Comparison of ENCODE assay signal across 31 cellular contexts in the genomic region with DNA sequence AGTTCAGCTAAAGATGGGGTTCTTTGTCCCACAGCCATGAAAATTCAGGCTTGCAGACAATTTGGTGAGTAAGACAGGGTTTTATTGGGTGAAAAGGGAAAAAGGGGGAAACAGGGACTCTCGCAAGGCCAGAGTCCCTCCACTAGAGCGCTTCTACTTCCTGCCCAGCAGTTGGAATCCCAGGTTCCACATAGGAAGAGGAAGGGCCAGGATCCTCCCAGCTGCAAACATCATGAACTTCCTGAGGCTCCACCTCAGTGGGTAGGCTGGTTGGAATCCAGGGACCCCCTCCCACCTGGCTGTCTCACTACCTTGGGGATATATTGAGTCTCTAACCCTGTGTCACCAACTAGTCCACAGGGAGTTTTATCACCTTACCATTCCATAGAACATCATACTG. TPM values are rescaled to one million over a fixed set of nuclear protein-coding genes. Genes with fewer than 3 reads are reported as not detected.
"Had no signal": no experiment of that assay in that cellular context is flagged by ENCODE, and none has a peak within 500 bp of the region (broad histone marks: within the 10 kb centered on the region; RNA-seq: fewer than 3 reads in every experiment).

No MANE protein-coding gene starts in this region.

- DNase-seq: activated CD4-positive, alpha-beta memory T cell treated with anti-CD3 and anti-CD28 coated beads, Interleukin-2, amount 10 ng/mL, durations not matched to agents 7 days and 5 days; activated CD4-positive, alpha-beta T cell treated with anti-CD3 and anti-CD28 coated beads for 1 hour; activated CD4-positive, alpha-beta T cell treated with anti-CD3 and anti-CD28 coated beads for 4 hours; activated CD4-positive, alpha-beta T cell treated with anti-CD3 and anti-CD28 coated beads, Interleukin-2, amount 10 ng/mL, durations not matched to agents 7 days and 5 days; activated CD4-positive, alpha-beta T cell treated with anti-CD3 and anti-CD28 coated beads, Interleukin-2, amount 50 U/mL, for 4 hours; activated CD8-positive, alpha-beta memory T cell treated with anti-CD3 and anti-CD28 coated beads, Interleukin-2, amount 50 U/mL, for 48 hours; activated effector memory CD4-positive, alpha-beta T cell treated with Interleukin-2 at 50 U/mL for 16 hours; activated gamma-delta T cell treated with Interleukin-2 at 50 U/mL for 16 hours; activated naive CD4-positive, alpha-beta T cell treated with anti-CD3 and anti-CD28 coated beads, Interleukin-2, amount 50 U/mL, for 16 hours; activated naive CD4-positive, alpha-beta T cell treated with Interleukin-2 at 50 U/mL for 16 hours; activated T-cell treated with anti-CD3 and anti-CD28 coated beads, Interleukin-2, amount 50 U/mL, for 4 hours; adrenal gland; amygdala; aorta; body of pancreas; caudate nucleus; cortex of kidney; dermis blood vessel endothelial cell; effector CD4-positive, alpha-beta T cell; effector memory CD8-positive, alpha-beta T cell; esophagus squamous epithelium; foreskin melanocyte; heart right ventricle; T-helper 2 cell had no signal

- H3K4me3 Mint-ChIP-seq: activated CD4-positive, alpha-beta memory T cell treated with anti-CD3 and anti-CD28 coated beads, Interleukin-2, amount 10 ng/mL, durations not matched to agents 7 days and 5 days; activated CD4-positive, alpha-beta T cell treated with anti-CD3 and anti-CD28 coated beads, Interleukin-2, amount 10 ng/mL, durations not matched to agents 7 days and 5 days; activated naive CD8-positive, alpha-beta T cell; activated T-cell treated with anti-CD3 and anti-CD28 coated beads, Interleukin-2, amount 50 U/mL, for 4 hours; activated T-helper 17 cell treated with anti-CD3 and anti-CD28 coated beads, Interleukin-2, amount 50 U/mL, for 72 hours; effector memory CD8-positive, alpha-beta T cell had no signal

- H3K4me3 ChIP-seq: adrenal gland, body of pancreas, esophagus squamous epithelium, gastroesophageal sphincter, heart right ventricle had no signal

- H3K9me3 ChIP-seq: adrenal gland, body of pancreas, esophagus squamous epithelium, gastroesophageal sphincter, heart right ventricle had no signal

- H3K36me3 Mint-ChIP-seq: activated naive CD8-positive, alpha-beta T cell had no signal

- H3K27ac Mint-ChIP-seq: activated CD4-positive, alpha-beta memory T cell treated with anti-CD3 and anti-CD28 coated beads, Interleukin-2, amount 10 ng/mL, durations not matched to agents 7 days and 5 days; activated CD4-positive, alpha-beta T cell treated with anti-CD3 and anti-CD28 coated beads, Interleukin-2, amount 10 ng/mL, durations not matched to agents 7 days and 5 days; activated naive CD8-positive, alpha-beta T cell; activated T-helper 17 cell treated with anti-CD3 and anti-CD28 coated beads, Interleukin-2, amount 50 U/mL, for 72 hours; effector memory CD8-positive, alpha-beta T cell had no signal

- H3K4me1 ChIP-seq: adrenal gland, body of pancreas, gastroesophageal sphincter had no signal

- H3K9me3 Mint-ChIP-seq: activated CD4-positive, alpha-beta memory T cell treated with anti-CD3 and anti-CD28 coated beads, Interleukin-2, amount 10 ng/mL, durations not matched to agents 7 days and 5 days; activated T-cell treated with anti-CD3 and anti-CD28 coated beads, Interleukin-2, amount 50 U/mL, for 4 hours; activated T-helper 17 cell treated with anti-CD3 and anti-CD28 coated beads, Interleukin-2, amount 50 U/mL, for 72 hours; effector memory CD8-positive, alpha-beta T cell had no signal

- H3K36me3 ChIP-seq: adrenal gland, esophagus squamous epithelium, gastroesophageal sphincter, heart right ventricle had no signal

- ATAC-seq: activated T-cell treated with anti-CD3 and anti-CD28 coated beads, Interleukin-2, amount 50 U/mL, for 4 hours; activated T-helper 17 cell treated with anti-CD3 and anti-CD28 coated beads, Interleukin-2, amount 50 U/mL, for 72 hours; body of pancreas; effector memory CD8-positive, alpha-beta T cell; gastroesophageal sphincter; heart right ventricle had no signal

RNA-seq across cellular contexts. Expression of a gene that starts 39.5 kb away (rescaled TPM):
- total RNA-seq: dermis blood vessel endothelial cell, endothelial cell of umbilical vein, fibroblast of lung, fibroblast of villous mesenchyme, glomerular endothelial cell had no signal
